ENCODE assay signal across 23 cellular contexts in genomic region chr2:238882083-238882755, GRCh38.
DNase-seq lines count a peak whose midpoint lies in the region; ATAC-seq and TF ChIP-seq lines count a peak whose summit lies in the region.
"Had no signal": no experiment of that assay in that cellular context is flagged by ENCODE, and none has a peak within 500 bp of the region (broad histone marks: within the 10 kb centered on the region; RNA-seq: fewer than 3 reads in every experiment).

No MANE protein-coding gene starts in this region.

- H3K27ac Mint-ChIP-seq in nephron progenitor cell = peak overlapping the region; percentile 94
- H3K27ac Mint-ChIP-seq: activated naive CD4-positive, alpha-beta T cell treated with anti-CD3 and anti-CD28 coated beads, Interleukin-2, amount 50 U/mL, for 24 hours; IgD-negative memory B cell had no signal

- H3K27me3 Mint-ChIP-seq in nephron progenitor cell (ENCODE audit: low read depth, poor library complexity) = peaks cover 7% of the 10 kb centered on the region

- TF ChIP-seq CTCF in epithelial cell of esophagus (IDR thresholded peaks at IDR 0.05; ENCODE audit: insufficient read depth, low read depth, low read length, missing control alignments) = no peak
- TF ChIP-seq CTCF in nephron progenitor cell (IDR thresholded peaks at IDR 0.05) = no peak

- H3K4me3 ChIP-seq in epithelial cell of esophagus (ENCODE audit: low read length) = no peak overlapping the region
- H3K4me3 ChIP-seq: body of pancreas, gastroesophageal sphincter, HAP-1, right lobe of liver had no signal

- H3K36me3 Mint-ChIP-seq in nephron progenitor cell (ENCODE audit: low read depth) = peaks cover 13% of the 10 kb centered on the region
- H3K36me3 Mint-ChIP-seq: activated naive CD4-positive, alpha-beta T cell treated with anti-CD3 and anti-CD28 coated beads, Interleukin-2, amount 50 U/mL, for 24 hours; CD14-positive monocyte; IgD-negative memory B cell had no signal

- H3K9me3 Mint-ChIP-seq in nephron progenitor cell = peaks cover 8% of the 10 kb centered on the region
- H3K9me3 Mint-ChIP-seq: activated naive CD4-positive, alpha-beta T cell treated with anti-CD3 and anti-CD28 coated beads, Interleukin-2, amount 50 U/mL, for 24 hours had no signal

- in situ Hi-C loops in ACHN (cut with HindIII; ENCODE audit: low pct_ligation_motif_present, low pct_unique_long_range_greater_than_20kb, low sequenced_read_pairs) = no loop called here

- H3K4me3 Mint-ChIP-seq in nephron progenitor cell = no peak overlapping the region
- H3K4me3 Mint-ChIP-seq: activated naive CD4-positive, alpha-beta T cell treated with anti-CD3 and anti-CD28 coated beads, Interleukin-2, amount 50 U/mL, for 24 hours; CD14-positive monocyte; IgD-negative memory B cell had no signal

- ATAC-seq in GM19023 (IDR thresholded peaks at IDR 0.05; ENCODE audit: unreplicated experiment) = no peak
- ATAC-seq: body of pancreas, esophagus mucosa, gastroesophageal sphincter, right lobe of liver had no signal

- peaks cover 71% of the 10 kb centered on the region for H3K4me1 Mint-ChIP-seq in nephron progenitor cell
- H3K4me1 Mint-ChIP-seq: activated naive CD4-positive, alpha-beta T cell treated with anti-CD3 and anti-CD28 coated beads, Interleukin-2, amount 50 U/mL, for 24 hours; CD14-positive monocyte; IgD-negative memory B cell had no signal

- DNase-seq in ACHN (peak; percentile 13), HCEC 1CT (peak; percentile 67), epithelial cell of esophagus (ENCODE audit: low read depth) (peak; percentile 28), nephron progenitor cell (no peak), islet precursor cell (no peak), NCI-H1694 treated with DMSO at 0.1 percent for 48 hours (lab: John Stamatoyannopoulos, UW) (no peak), DMS153 treated with DMSO at 0.1 percent for 48 hours (lab: John Stamatoyannopoulos, UW; ENCODE audit: unreplicated experiment) (no peak)
- DNase-seq: body of pancreas; effector CD8-positive, alpha-beta T cell; NCI-H1436; NCI-H524 treated with DMSO at 0.1 percent for 48 hours; right lobe of liver; RPMI8226; stimulated activated CD8-positive, alpha-beta memory T cell treated with anti-CD3 and anti-CD28 coated beads, Interleukin-4, amount 100 ng/mL, for 48 hours; substantia nigra; T1000 had no signal

Comparison
In these comparisons a context has a peak if more than half of its experiments do, and no peak if none do; other contexts are left out.
1. DNase-seq: peak in ACHN (single experiment), HCEC 1CT (single experiment) and epithelial cell of esophagus (single experiment); none in nephron progenitor cell (single experiment), islet precursor cell (single experiment), NCI-H1694 treated with DMSO at 0.1 percent for 48 hours (single experiment) and DMS153 treated with DMSO at 0.1 percent for 48 hours (single experiment).